In the genomic region with DNA sequence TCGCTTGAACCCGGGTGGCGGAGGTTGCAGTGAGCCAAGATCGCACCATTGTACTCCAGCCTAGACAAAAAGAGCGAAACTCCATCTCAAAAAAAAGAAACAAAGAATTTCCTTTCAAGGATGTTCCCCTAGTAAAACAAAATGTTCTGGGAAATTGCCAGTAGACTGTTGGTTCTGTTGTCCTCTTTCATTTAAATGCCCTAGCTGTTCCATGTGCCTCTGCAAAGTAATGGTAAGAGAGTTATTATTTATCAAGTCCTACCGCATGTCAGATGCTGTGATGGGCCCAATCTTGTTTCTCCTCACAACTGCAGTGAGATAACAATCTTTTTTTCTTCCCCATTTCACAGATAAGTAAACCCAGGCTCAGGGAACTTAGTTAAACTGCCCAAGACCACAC, we compare ENCODE assay signal across 21 cellular contexts.
"Had no signal": no experiment of that assay in that cellular context is flagged by ENCODE, and none has a peak within 500 bp of the region (broad histone marks: within the 10 kb centered on the region; RNA-seq: fewer than 3 reads in every experiment).

No MANE protein-coding gene starts in this region.

- ATAC-seq: heart left ventricle; mucosa of descending colon; naive thymus-derived CD4-positive, alpha-beta T cell; natural killer cell treated with Interleukin-12 subunit alpha and Interleukin-12 subunit beta and Interleukin-15 and Interleukin-18, amount 100 ng/mL, for 72 hours; pancreas; right cardiac atrium; sciatic nerve; stimulated activated effector memory CD8-positive, alpha-beta T cell treated with anti-CD3 and anti-CD28 coated beads, Interleukin-12 subunit alpha, Interleukin-12 subunit beta, amount 100 ng/mL, for 72 hours had no signal

- H3K9me3 ChIP-seq: heart left ventricle, left ventricle myocardium inferior, mucosa of descending colon, pancreas, spleen, thoracic aorta, tibial artery, uterus had no signal

- H3K4me3 ChIP-seq: heart left ventricle, left ventricle myocardium inferior, lung, mucosa of descending colon, pancreas, spleen, thoracic aorta, tibial artery, uterus had no signal

- DNase-seq: heart left ventricle; immature natural killer cell; kidney; left ventricle myocardium inferior; mesendoderm; mucosa of descending colon; naive thymus-derived CD4-positive, alpha-beta T cell; pancreas; retina; right cardiac atrium; small intestine; spleen; stimulated activated CD4-positive, alpha-beta T cell treated with anti-CD3 and anti-CD28 coated beads, Interleukin-4, amount 100 ng/mL, for 24 hours; stimulated activated naive CD4-positive, alpha-beta T cell; tibial artery; uterus had no signal

- H3K27ac ChIP-seq: heart left ventricle, left ventricle myocardium inferior, pancreas, spleen, thoracic aorta, tibial artery, uterus had no signal

- H3K4me1 ChIP-seq: pancreas, tibial artery, uterus had no signal

- H3K27me3 ChIP-seq: heart left ventricle, pancreas, spleen, tibial artery, uterus had no signal

- H3K36me3 ChIP-seq: pancreas, spleen, uterus had no signal
